In genomic region chr6:54700158-54700557, GRCh38 we compare ENCODE assay signal across 19 cellular contexts.
DNase-seq lines count a peak whose midpoint lies in the region; ATAC-seq and TF ChIP-seq lines count a peak whose summit lies in the region.
"Had no signal": no experiment of that assay in that cellular context is flagged by ENCODE, and none has a peak within 500 bp of the region (broad histone marks: within the 10 kb centered on the region; RNA-seq: fewer than 3 reads in every experiment).

No MANE protein-coding gene starts in this region.

- H3K4me1 Mint-ChIP-seq in mesothelial cell of epicardium (peaks cover 15% of the 10 kb centered on the region), type B pancreatic cell (ENCODE audit: unreplicated experiment) (peaks cover 11% of the 10 kb centered on the region)
- H3K4me1 Mint-ChIP-seq: CD8-positive, alpha-beta memory T cell had no signal

- H3K4me3 ChIP-seq in PC-3 (ENCODE audit: low read length) = no peak overlapping the region
- H3K4me3 ChIP-seq: HAP-1, SJCRH30 had no signal

- peaks cover 34% of the 10 kb centered on the region for H3K4me1 ChIP-seq in PC-3 (ENCODE audit: insufficient read depth, low read length)
- H3K4me1 ChIP-seq: HAP-1, SJCRH30 had no signal

- H3K36me3 ChIP-seq in PC-3 (ENCODE audit: low read depth, low read length) = no peaks in the 10 kb centered on the region
- H3K36me3 ChIP-seq: HAP-1, SJCRH30 had no signal

- POLR2A ChIA-PET in PC-3 (lab: Charles Lee; ENCODE audit: unreplicated experiment) = no interaction called here

- DNase-seq in PC-3 (peak; percentile 11), mesothelial cell of epicardium (ENCODE audit: low spot score in 2 of 2, unreplicated experiment in 2 of 2) (no peak), type B pancreatic cell (ENCODE audit: extremely low spot score, unreplicated experiment) (no peak), cerebellar cortex (ENCODE audit: low spot score) (no peak), COLO668 (lab: John Stamatoyannopoulos, UW; ENCODE audit: unreplicated experiment) (no peak), NCI-H1417 treated with DMSO at 0.1 percent for 48 hours (lab: John Stamatoyannopoulos, UW) (no peak)
- DNase-seq: C1 segment of cervical spinal cord; CD8-positive, alpha-beta memory T cell; DND-41; IMR-90; NCI-H1436; NCI-H1930; NCI-H226; NCI-H524; NCI-H82; SJCRH30 had no signal

- H3K9me3 ChIP-seq in PC-3 (ENCODE audit: low read length) = no peaks in the 10 kb centered on the region
- H3K9me3 ChIP-seq: HAP-1, SJCRH30 had no signal

- no TSS peak for BruUV-seq in PC-3 (replicated peaks; lab: Mats Ljungman, UMichigan)

- no peaks in the 10 kb centered on the region for H3K36me3 Mint-ChIP-seq in mesothelial cell of epicardium
- no peaks in the 10 kb centered on the region for H3K36me3 Mint-ChIP-seq in type B pancreatic cell
- H3K36me3 Mint-ChIP-seq: CD8-positive, alpha-beta memory T cell had no signal

- no peak overlapping the region for H3K9ac ChIP-seq in PC-3 (ENCODE audit: low read length)

- intact Hi-C loops in PC-3 (cut with micrococcal nuclease) = no loop called here

- no peak overlapping the region for H3K27ac ChIP-seq in PC-3 (ENCODE audit: low read length)
- H3K27ac ChIP-seq: RWPE1, SJCRH30 had no signal

- H3K27ac Mint-ChIP-seq in mesothelial cell of epicardium (peak overlapping the region; percentile 47), type B pancreatic cell (peak overlapping the region; percentile 52)
- H3K27ac Mint-ChIP-seq: CD8-positive, alpha-beta memory T cell had no signal

- no peak overlapping the region; the same call in 1 of the 2 replicates for H3K4me2 ChIP-seq in PC-3 (ENCODE audit: low read length)

- H3K9me2 ChIP-seq in PC-3 (replicated peaks; ENCODE audit: low read length) = no peaks in the 10 kb centered on the region

- H3K27me3 Mint-ChIP-seq in mesothelial cell of epicardium (ENCODE audit: low read depth) (no peaks in the 10 kb centered on the region), type B pancreatic cell (no peaks in the 10 kb centered on the region)
- H3K27me3 Mint-ChIP-seq: CD8-positive, alpha-beta memory T cell had no signal

- TF ChIP-seq CTCF in PC-3 (conservative IDR thresholded peaks at IDR 0.05; ENCODE audit: low read depth, low read length) (no peak), mesothelial cell of epicardium (IDR thresholded peaks at IDR 0.05; ENCODE audit: unreplicated experiment) (no peak), type B pancreatic cell (conservative IDR thresholded peaks at IDR 0.05) (no peak)

- ATAC-seq in PC-3 = no peak
- ATAC-seq in esophagus mucosa = peak; percentile 95

- H3K27me3 ChIP-seq in PC-3 (ENCODE audit: low read length) = no peaks in the 10 kb centered on the region
- H3K27me3 ChIP-seq: SJCRH30 had no signal

- no peak overlapping the region for H2AFZ ChIP-seq in PC-3 (ENCODE audit: low read length)

- no peaks in the 10 kb centered on the region for H4K20me1 ChIP-seq in PC-3 (ENCODE audit: low read length)

- no peak overlapping the region for H3K4me3 Mint-ChIP-seq in mesothelial cell of epicardium
- no peak overlapping the region for H3K4me3 Mint-ChIP-seq in type B pancreatic cell
- H3K4me3 Mint-ChIP-seq: CD8-positive, alpha-beta memory T cell had no signal

- H3K9me3 Mint-ChIP-seq in mesothelial cell of epicardium (no peaks in the 10 kb centered on the region), type B pancreatic cell (no peaks in the 10 kb centered on the region)

- CTCF ChIA-PET in PC-3 (lab: Charles Lee) = no interaction called here

- no peaks in the 10 kb centered on the region for H3F3A ChIP-seq in PC-3 (ENCODE audit: low read length, unreplicated experiment)

- no peaks in the 10 kb centered on the region for H3K79me2 ChIP-seq in PC-3 (ENCODE audit: low read length)
